Comparison of ENCODE assay signal across 36 cellular contexts in genomic region chr10:84226616-84227015, GRCh38. TPM values are rescaled to one million over a fixed set of nuclear protein-coding genes. Genes with fewer than 3 reads are reported as not detected.
"Had no signal": no experiment of that assay in that cellular context is flagged by ENCODE, and none has a peak within 500 bp of the region (broad histone marks: within the 10 kb centered on the region; RNA-seq: fewer than 3 reads in every experiment).

No MANE protein-coding gene starts in this region.

- H3K4me3 Mint-ChIP-seq: activated CD4-positive, alpha-beta memory T cell treated with anti-CD3 and anti-CD28 coated beads, Interleukin-2, amount 10 ng/mL, durations not matched to agents 7 days and 5 days; activated CD4-positive, alpha-beta T cell treated with anti-CD3 and anti-CD28 coated beads for 36 hours; activated CD4-positive, alpha-beta T cell treated with anti-CD3 and anti-CD28 coated beads, Interleukin-2, amount 10 ng/mL, durations not matched to agents 7 days and 5 days; activated CD8-positive, alpha-beta memory T cell treated with anti-CD3 and anti-CD28 coated beads, Interleukin-2, amount 10 ng/mL, durations not matched to agents 7 days and 5 days; activated CD8-positive, alpha-beta T cell treated with anti-CD3 and anti-CD28 coated beads, Interleukin-2, amount 10 ng/mL, durations not matched to agents 7 days and 5 days; activated naive CD8-positive, alpha-beta T cell treated with anti-CD3 and anti-CD28 coated beads for 36 hours; activated T-cell treated with anti-CD3 and anti-CD28 coated beads, Interleukin-2, amount 50 U/mL, for 24 hours; T-helper 1 cell treated with Interleukin-12 subunit alpha and Interleukin-12 subunit beta and Interleukin-4 antibody, amounts not matched to agents 30 μg/mL and 1 μg/mL, for 36 hours; T-helper 2 cell treated with Interferon-gamma antibody and Interleukin-4, amounts not matched to agents 5 μg/mL and 100 μg/mL, for 36 hours; WTC11 had no signal

- H3K36me3 ChIP-seq: adrenal gland, brain microvascular endothelial cell, breast epithelium had no signal

- H3K4me3 ChIP-seq: adrenal gland, body of pancreas, breast epithelium had no signal

- H3K27ac Mint-ChIP-seq: activated CD4-positive, alpha-beta memory T cell treated with anti-CD3 and anti-CD28 coated beads, Interleukin-2, amount 10 ng/mL, durations not matched to agents 7 days and 5 days; activated CD4-positive, alpha-beta T cell treated with anti-CD3 and anti-CD28 coated beads for 36 hours; activated CD4-positive, alpha-beta T cell treated with anti-CD3 and anti-CD28 coated beads, Interleukin-2, amount 10 ng/mL, durations not matched to agents 7 days and 5 days; activated CD8-positive, alpha-beta memory T cell treated with anti-CD3 and anti-CD28 coated beads, Interleukin-2, amount 10 ng/mL, durations not matched to agents 7 days and 5 days; activated CD8-positive, alpha-beta T cell treated with anti-CD3 and anti-CD28 coated beads, Interleukin-2, amount 10 ng/mL, durations not matched to agents 7 days and 5 days; activated naive CD4-positive, alpha-beta T cell treated with anti-CD3 and anti-CD28 coated beads, Interleukin-2, amount 50 U/mL, for 72 hours; activated naive CD8-positive, alpha-beta T cell treated with anti-CD3 and anti-CD28 coated beads for 36 hours; activated T-cell treated with anti-CD3 and anti-CD28 coated beads, Interleukin-2, amount 50 U/mL, for 24 hours; activated T-helper 2 cell treated with anti-CD3 and anti-CD28 coated beads, Interferon-gamma antibody, Interleukin-2, Interleukin-4, amounts not matched to agents 10 μg/mL and 5 μg/mL and 100 μg/mL, durations not matched to agents 14 hours and 24 hours and 36 hours; T-helper 1 cell treated with Interleukin-12 subunit alpha and Interleukin-12 subunit beta and Interleukin-4 antibody, amounts not matched to agents 30 μg/mL and 1 μg/mL, for 36 hours; T-helper 2 cell treated with Interferon-gamma antibody and Interleukin-4, amounts not matched to agents 5 μg/mL and 100 μg/mL, for 36 hours; WTC11 had no signal

- H3K27me3 ChIP-seq: adrenal gland, body of pancreas, brain microvascular endothelial cell, breast epithelium had no signal

- H3K9me3 Mint-ChIP-seq: activated CD4-positive, alpha-beta memory T cell treated with anti-CD3 and anti-CD28 coated beads, Interleukin-2, amount 10 ng/mL, durations not matched to agents 7 days and 5 days; activated CD4-positive, alpha-beta T cell treated with anti-CD3 and anti-CD28 coated beads, Interleukin-2, amount 10 ng/mL, durations not matched to agents 7 days and 5 days; activated naive CD4-positive, alpha-beta T cell treated with anti-CD3 and anti-CD28 coated beads, Interleukin-2, amount 50 U/mL, for 72 hours; activated naive CD8-positive, alpha-beta T cell treated with anti-CD3 and anti-CD28 coated beads for 36 hours; activated T-cell treated with anti-CD3 and anti-CD28 coated beads, Interleukin-2, amount 50 U/mL, for 24 hours; activated T-helper 2 cell treated with anti-CD3 and anti-CD28 coated beads, Interferon-gamma antibody, Interleukin-2, Interleukin-4, amounts not matched to agents 10 μg/mL and 5 μg/mL and 100 μg/mL, durations not matched to agents 14 hours and 24 hours and 36 hours; T-helper 1 cell treated with Interleukin-12 subunit alpha and Interleukin-12 subunit beta and Interleukin-4 antibody, amounts not matched to agents 30 μg/mL and 1 μg/mL, for 36 hours; T-helper 2 cell treated with Interferon-gamma antibody and Interleukin-4, amounts not matched to agents 5 μg/mL and 100 μg/mL, for 36 hours; WTC11 had no signal

- H3K27ac ChIP-seq: adrenal gland, body of pancreas, brain microvascular endothelial cell, breast epithelium, VCaP had no signal

- H3K4me1 Mint-ChIP-seq: activated CD4-positive, alpha-beta memory T cell treated with anti-CD3 and anti-CD28 coated beads, Interleukin-2, amount 10 ng/mL, durations not matched to agents 7 days and 5 days; activated CD4-positive, alpha-beta T cell treated with anti-CD3 and anti-CD28 coated beads for 36 hours; activated CD4-positive, alpha-beta T cell treated with anti-CD3 and anti-CD28 coated beads, Interleukin-2, amount 10 ng/mL, durations not matched to agents 7 days and 5 days; activated CD8-positive, alpha-beta memory T cell treated with anti-CD3 and anti-CD28 coated beads, Interleukin-2, amount 10 ng/mL, durations not matched to agents 7 days and 5 days; activated naive CD8-positive, alpha-beta T cell treated with anti-CD3 and anti-CD28 coated beads for 36 hours; WTC11 had no signal

- H3K9me3 ChIP-seq: adrenal gland, body of pancreas, breast epithelium had no signal

- H3K36me3 Mint-ChIP-seq: activated CD8-positive, alpha-beta memory T cell treated with anti-CD3 and anti-CD28 coated beads, Interleukin-2, amount 10 ng/mL, durations not matched to agents 7 days and 5 days; activated naive CD4-positive, alpha-beta T cell treated with anti-CD3 and anti-CD28 coated beads, Interleukin-2, amount 50 U/mL, for 72 hours; activated naive CD8-positive, alpha-beta T cell treated with anti-CD3 and anti-CD28 coated beads for 36 hours; WTC11 had no signal

- DNase-seq: activated CD4-positive, alpha-beta memory T cell treated with anti-CD3 and anti-CD28 coated beads, Interleukin-2, amount 10 ng/mL, durations not matched to agents 7 days and 5 days; activated CD4-positive, alpha-beta T cell treated with anti-CD3 and anti-CD28 coated beads for 1 hour; activated CD4-positive, alpha-beta T cell treated with anti-CD3 and anti-CD28 coated beads for 36 hours; activated CD4-positive, alpha-beta T cell treated with anti-CD3 and anti-CD28 coated beads for 48 hours; activated CD4-positive, alpha-beta T cell treated with anti-CD3 and anti-CD28 coated beads, Interleukin-2, amount 10 ng/mL, durations not matched to agents 7 days and 5 days; activated CD4-positive, alpha-beta T cell treated with anti-CD3 and anti-CD28 coated beads, Interleukin-2, amount 50 U/mL, for 48 hours; activated CD4-positive, CD25-positive, alpha-beta regulatory T cell; activated CD8-positive, alpha-beta memory T cell treated with anti-CD3 and anti-CD28 coated beads for 24 hours; activated CD8-positive, alpha-beta memory T cell treated with anti-CD3 and anti-CD28 coated beads, Interleukin-2, amount 10 ng/mL, durations not matched to agents 7 days and 5 days; activated CD8-positive, alpha-beta memory T cell treated with anti-CD3 and anti-CD28 coated beads, Interleukin-2, amount 50 U/mL, for 48 hours; activated CD8-positive, alpha-beta T cell treated with anti-CD3 and anti-CD28 coated beads, Interleukin-2, amount 10 ng/mL, durations not matched to agents 7 days and 5 days; activated effector memory CD4-positive, alpha-beta T cell treated with Interleukin-2 at 50 U/mL for 16 hours; activated gamma-delta T cell; activated naive CD4-positive, alpha-beta T cell treated with anti-CD3 and anti-CD28 coated beads, Interleukin-2, amount 50 U/mL, for 16 hours; activated naive CD4-positive, alpha-beta T cell treated with Interleukin-2 at 50 U/mL for 16 hours; activated naive CD8-positive, alpha-beta T cell treated with anti-CD3 and anti-CD28 coated beads for 36 hours; activated T-cell treated with anti-CD3 and anti-CD28 coated beads, Interleukin-2, amount 50 U/mL, for 24 hours; activated T-cell treated with anti-CD3 and anti-CD28 coated beads, Interleukin-2, amount 50 U/mL, for 48 hours; adrenal gland; amniotic stem cell; aorta; body of pancreas; brain microvascular endothelial cell; central memory CD4-positive, alpha-beta T cell; T-helper 2 cell; T-helper 9 cell had no signal

- H3K4me1 ChIP-seq: adrenal gland, body of pancreas, breast epithelium had no signal

RNA-seq across cellular contexts. Expression of gene LRIT2, which starts 1.3 kb away (rescaled TPM):
- total RNA-seq: activated CD4-positive, alpha-beta memory T cell treated with anti-CD3 and anti-CD28 coated beads, Interleukin-2, amount 10 ng/mL, durations not matched to agents 7 days and 5 days; activated CD4-positive, alpha-beta T cell treated with anti-CD3 and anti-CD28 coated beads for 36 hours; activated CD4-positive, alpha-beta T cell treated with anti-CD3 and anti-CD28 coated beads, Interleukin-2, amount 10 ng/mL, durations not matched to agents 7 days and 5 days; activated CD8-positive, alpha-beta memory T cell treated with anti-CD3 and anti-CD28 coated beads, Interleukin-2, amount 10 ng/mL, durations not matched to agents 7 days and 5 days; activated CD8-positive, alpha-beta T cell treated with anti-CD3 and anti-CD28 coated beads, Interleukin-2, amount 10 ng/mL, durations not matched to agents 7 days and 5 days; activated naive CD4-positive, alpha-beta T cell treated with anti-CD3 and anti-CD28 coated beads, Interleukin-2, amount 50 U/mL, for 72 hours; activated naive CD8-positive, alpha-beta T cell treated with anti-CD3 and anti-CD28 coated beads for 36 hours; activated T-helper 2 cell treated with anti-CD3 and anti-CD28 coated beads, Interferon-gamma antibody, Interleukin-2, Interleukin-4, amounts not matched to agents 10 μg/mL and 5 μg/mL and 100 μg/mL, durations not matched to agents 14 hours and 24 hours and 36 hours; adrenal gland; aorta; astrocyte; body of pancreas; breast epithelium; cardiac septum; cerebellum; WTC11 had no signal

RNA-seq across cellular contexts. Expression of gene LRIT1, which starts 14.7 kb away (rescaled TPM):
- total RNA-seq: activated CD4-positive, alpha-beta memory T cell treated with anti-CD3 and anti-CD28 coated beads, Interleukin-2, amount 10 ng/mL, durations not matched to agents 7 days and 5 days; activated CD4-positive, alpha-beta T cell treated with anti-CD3 and anti-CD28 coated beads for 36 hours; activated CD4-positive, alpha-beta T cell treated with anti-CD3 and anti-CD28 coated beads, Interleukin-2, amount 10 ng/mL, durations not matched to agents 7 days and 5 days; activated CD8-positive, alpha-beta memory T cell treated with anti-CD3 and anti-CD28 coated beads, Interleukin-2, amount 10 ng/mL, durations not matched to agents 7 days and 5 days; activated CD8-positive, alpha-beta T cell treated with anti-CD3 and anti-CD28 coated beads, Interleukin-2, amount 10 ng/mL, durations not matched to agents 7 days and 5 days; activated naive CD4-positive, alpha-beta T cell treated with anti-CD3 and anti-CD28 coated beads, Interleukin-2, amount 50 U/mL, for 72 hours; activated naive CD8-positive, alpha-beta T cell treated with anti-CD3 and anti-CD28 coated beads for 36 hours; activated T-helper 2 cell treated with anti-CD3 and anti-CD28 coated beads, Interferon-gamma antibody, Interleukin-2, Interleukin-4, amounts not matched to agents 10 μg/mL and 5 μg/mL and 100 μg/mL, durations not matched to agents 14 hours and 24 hours and 36 hours; adrenal gland; aorta; astrocyte; body of pancreas; breast epithelium; cardiac septum; cerebellum; WTC11 had no signal

RNA-seq across cellular contexts. Expression of gene RGR, which starts 18.2 kb away (rescaled TPM):
- total RNA-seq: activated CD4-positive, alpha-beta memory T cell treated with anti-CD3 and anti-CD28 coated beads, Interleukin-2, amount 10 ng/mL, durations not matched to agents 7 days and 5 days; activated CD4-positive, alpha-beta T cell treated with anti-CD3 and anti-CD28 coated beads for 36 hours; activated CD4-positive, alpha-beta T cell treated with anti-CD3 and anti-CD28 coated beads, Interleukin-2, amount 10 ng/mL, durations not matched to agents 7 days and 5 days; activated CD8-positive, alpha-beta memory T cell treated with anti-CD3 and anti-CD28 coated beads, Interleukin-2, amount 10 ng/mL, durations not matched to agents 7 days and 5 days; activated CD8-positive, alpha-beta T cell treated with anti-CD3 and anti-CD28 coated beads, Interleukin-2, amount 10 ng/mL, durations not matched to agents 7 days and 5 days; activated naive CD4-positive, alpha-beta T cell treated with anti-CD3 and anti-CD28 coated beads, Interleukin-2, amount 50 U/mL, for 72 hours; activated naive CD8-positive, alpha-beta T cell treated with anti-CD3 and anti-CD28 coated beads for 36 hours; activated T-helper 2 cell treated with anti-CD3 and anti-CD28 coated beads, Interferon-gamma antibody, Interleukin-2, Interleukin-4, amounts not matched to agents 10 μg/mL and 5 μg/mL and 100 μg/mL, durations not matched to agents 14 hours and 24 hours and 36 hours; adrenal gland; aorta; astrocyte; body of pancreas; cardiac septum; WTC11 had no signal

RNA-seq across cellular contexts. Expression of gene GPR15LG, which starts 53.0 kb away (rescaled TPM):
- total RNA-seq: activated CD4-positive, alpha-beta memory T cell treated with anti-CD3 and anti-CD28 coated beads, Interleukin-2, amount 10 ng/mL, durations not matched to agents 7 days and 5 days; activated CD4-positive, alpha-beta T cell treated with anti-CD3 and anti-CD28 coated beads for 36 hours; activated CD4-positive, alpha-beta T cell treated with anti-CD3 and anti-CD28 coated beads, Interleukin-2, amount 10 ng/mL, durations not matched to agents 7 days and 5 days; activated CD8-positive, alpha-beta memory T cell treated with anti-CD3 and anti-CD28 coated beads, Interleukin-2, amount 10 ng/mL, durations not matched to agents 7 days and 5 days; activated CD8-positive, alpha-beta T cell treated with anti-CD3 and anti-CD28 coated beads, Interleukin-2, amount 10 ng/mL, durations not matched to agents 7 days and 5 days; activated naive CD4-positive, alpha-beta T cell treated with anti-CD3 and anti-CD28 coated beads, Interleukin-2, amount 50 U/mL, for 72 hours; activated naive CD8-positive, alpha-beta T cell treated with anti-CD3 and anti-CD28 coated beads for 36 hours; activated T-helper 2 cell treated with anti-CD3 and anti-CD28 coated beads, Interferon-gamma antibody, Interleukin-2, Interleukin-4, amounts not matched to agents 10 μg/mL and 5 μg/mL and 100 μg/mL, durations not matched to agents 14 hours and 24 hours and 36 hours; aorta; astrocyte; body of pancreas; cardiac septum; WTC11 had no signal
